Comparison of ENCODE assay signal across 18 cellular contexts in genomic region chr6:160032538-160032937, GRCh38.
"Had no signal": no experiment of that assay in that cellular context is flagged by ENCODE, and none has a peak within 500 bp of the region (broad histone marks: within the 10 kb centered on the region; RNA-seq: fewer than 3 reads in every experiment).

No MANE protein-coding gene starts in this region.

- ATAC-seq: left colon, left ventricle myocardium superior had no signal

- H3K4me3 ChIP-seq: colonic mucosa, hepatocyte, lung, right atrium auricular region had no signal

- H3K4me3 Mint-ChIP-seq: naive B cell, neural crest cell had no signal

- H3K9me3 Mint-ChIP-seq: naive B cell, neural crest cell had no signal

- H3K27me3 ChIP-seq: colonic mucosa, hepatocyte, right atrium auricular region had no signal

- H3K4me1 ChIP-seq: colonic mucosa had no signal

- H3K27ac ChIP-seq: colonic mucosa, hepatocyte, right atrium auricular region had no signal

- DNase-seq: colonic mucosa; dermis blood vessel endothelial cell; erythroblast; foreskin melanocyte; head of caudate nucleus; left colon; left ventricle myocardium superior; mesendoderm; naive B cell; posterior cingulate gyrus; small intestine; stimulated activated CD4-positive, alpha-beta T cell treated with anti-CD3 and anti-CD28 coated beads, Interleukin-12 subunit alpha, Interleukin-12 subunit beta, amount 100 ng/mL, for 4 hours; stimulated activated naive CD4-positive, alpha-beta T cell treated with Interleukin-2 at 50 U/mL for 16 hours; trophoblast cell had no signal

- H3K9me3 ChIP-seq: colonic mucosa, right atrium auricular region had no signal

- H3K27me3 Mint-ChIP-seq: naive B cell had no signal
